21 cellular contexts compared by ENCODE assay signal in genomic region chr3:104846270-104846669, GRCh38.
DNase-seq lines count a peak whose midpoint lies in the region; ATAC-seq and TF ChIP-seq lines count a peak whose summit lies in the region.
"Had no signal": no experiment of that assay in that cellular context is flagged by ENCODE, and none has a peak within 500 bp of the region (broad histone marks: within the 10 kb centered on the region; RNA-seq: fewer than 3 reads in every experiment).

No MANE protein-coding gene starts in this region.

- peaks cover 7% of the 10 kb centered on the region for H3K9me3 ChIP-seq in adipocyte (ENCODE audit: control insufficient read depth, low read length)
- H3K9me3 ChIP-seq in CD8-positive, alpha-beta memory T cell (ENCODE audit: low read length): no peaks in the 10 kb centered on the region
- H3K9me3 ChIP-seq: mucosa of descending colon, prostate gland had no signal

- H3K36me3 Mint-ChIP-seq in GM23338 (ENCODE audit: low read depth): peaks cover 32% of the 10 kb centered on the region
- H3K36me3 Mint-ChIP-seq in CD8-positive, alpha-beta memory T cell: no peaks in the 10 kb centered on the region

- H4K20me1 ChIP-seq in GM23338 (replicated peaks; ENCODE audit: insufficient read depth): no peaks in the 10 kb centered on the region

- H3K9me2 ChIP-seq in GM23338 (ENCODE audit: insufficient read depth): no peaks in the 10 kb centered on the region

- peaks cover 30% of the 10 kb centered on the region for H3K9me3 Mint-ChIP-seq in GM23338
- H3K9me3 Mint-ChIP-seq in CD8-positive, alpha-beta memory T cell: peaks cover 0 to 4% (median 0%) of the 10 kb centered on the region in 5 donors

- H3K36me3 ChIP-seq in GM23338 (ENCODE audit: insufficient read depth) (no peaks in the 10 kb centered on the region), adipocyte (ENCODE audit: control insufficient read depth, insufficient read depth, low read length, severe bottlenecking) (no peaks in the 10 kb centered on the region)
- H3K36me3 ChIP-seq in CD8-positive, alpha-beta memory T cell (ENCODE audit: insufficient read depth, low read length): no peaks in the 10 kb centered on the region
- H3K36me3 ChIP-seq: prostate gland, tibial artery had no signal

- H3K27me3 ChIP-seq in GM23338 (ENCODE audit: insufficient read depth): no peaks in the 10 kb centered on the region
- no peaks in the 10 kb centered on the region for H3K27me3 ChIP-seq in adipocyte (replicated peaks; ENCODE audit: control insufficient read depth, insufficient read depth, low read length)
- H3K27me3 ChIP-seq in CD8-positive, alpha-beta memory T cell (ENCODE audit: insufficient read depth, low read length, poor library complexity, severe bottlenecking): no peaks in the 10 kb centered on the region
- H3K27me3 ChIP-seq: tibial artery had no signal

- peak overlapping the region; percentile 40; the same call in 1 of the 2 replicates for H3K4me2 ChIP-seq in GM23338

- H3F3A ChIP-seq in GM23338 (replicated peaks; ENCODE audit: low read depth): no peaks in the 10 kb centered on the region

- H3K27me3 Mint-ChIP-seq in GM23338 (ENCODE audit: insufficient read depth, low read depth, poor library complexity): no peaks in the 10 kb centered on the region
- H3K27me3 Mint-ChIP-seq in CD8-positive, alpha-beta memory T cell: no peaks in the 10 kb centered on the region
- H3K27me3 Mint-ChIP-seq: activated CD4-positive, alpha-beta T cell treated with anti-CD3 and anti-CD28 coated beads, Interleukin-2, amount 10 ng/mL, durations not matched to agents 7 days and 5 days; B cell; T-helper 17 cell had no signal

- no peak for ATAC-seq in GM23338
- ATAC-seq in HG02938 (IDR thresholded peaks at IDR 0.05; ENCODE audit: unreplicated experiment): no peak
- ATAC-seq: mucosa of descending colon, T-helper 17 cell had no signal

- H3K79me2 ChIP-seq in GM23338 (replicated peaks; ENCODE audit: insufficient read depth): no peaks in the 10 kb centered on the region

- H3K4me3 ChIP-seq in GM23338: no peak overlapping the region
- no peak overlapping the region for H3K4me3 ChIP-seq in adipocyte (ENCODE audit: low read length)
- H3K4me3 ChIP-seq in fibroblast of the aortic adventitia (ENCODE audit: low read depth, low read length): no peak overlapping the region
- H3K4me3 ChIP-seq in CD8-positive, alpha-beta memory T cell (ENCODE audit: low read length): no peak overlapping the region
- H3K4me3 ChIP-seq: mucosa of descending colon, prostate gland, tibial artery had no signal

- DNase-seq in GM23338 (ENCODE audit: low spot score): no peak
- DNase-seq in adipocyte (ENCODE audit: low read depth): peak; percentile 57
- peak; percentile 53 for DNase-seq in fibroblast of the aortic adventitia (ENCODE audit: low read depth)
- peak; percentile 26 for DNase-seq in smooth muscle cell of the brain vasculature (ENCODE audit: low read depth, low spot score)
- DNase-seq in erythroblast (lab: John Stamatoyannopoulos, UW): no peak
- no peak for DNase-seq in CD8-positive, alpha-beta memory T cell
- DNase-seq: activated CD4-positive, alpha-beta T cell treated with anti-CD3 and anti-CD28 coated beads, Interleukin-2, amount 10 ng/mL, durations not matched to agents 7 days and 5 days; cortex of kidney; hypothalamus; islet precursor cell; mucosa of descending colon; NCI-H1417; NCI-H524; small intestine; stimulated activated CD4-positive, alpha-beta T cell treated with anti-CD3 and anti-CD28 coated beads, Interleukin-4, amount 100 ng/mL, for 1 hour; stimulated activated naive CD4-positive, alpha-beta T cell treated with Interleukin-2 at 50 U/mL for 16 hours; T-helper 17 cell; tibial artery had no signal

- H3K9ac ChIP-seq in adipocyte (ENCODE audit: low read length): no peak overlapping the region

- peaks cover 34% of the 10 kb centered on the region for H3K4me1 ChIP-seq in GM23338 (ENCODE audit: insufficient read depth)
- H3K4me1 ChIP-seq in adipocyte (ENCODE audit: control insufficient read depth, insufficient read depth, low read length): no peaks in the 10 kb centered on the region
- H3K4me1 ChIP-seq in CD8-positive, alpha-beta memory T cell (ENCODE audit: insufficient read depth, low read length): no peaks in the 10 kb centered on the region
- H3K4me1 ChIP-seq: prostate gland, tibial artery had no signal

- H3K27ac Mint-ChIP-seq in GM23338: peak overlapping the region; percentile 70; the same call in 1 of the 2 replicates
- H3K27ac Mint-ChIP-seq in CD8-positive, alpha-beta memory T cell: no peak overlapping the region
- H3K27ac Mint-ChIP-seq: activated CD4-positive, alpha-beta T cell treated with anti-CD3 and anti-CD28 coated beads, Interleukin-2, amount 10 ng/mL, durations not matched to agents 7 days and 5 days; B cell; T-helper 17 cell had no signal

- H3K4me3 Mint-ChIP-seq in GM23338: no peak overlapping the region
- H3K4me3 Mint-ChIP-seq in CD8-positive, alpha-beta memory T cell: no peak overlapping the region
- H3K4me3 Mint-ChIP-seq: activated CD4-positive, alpha-beta T cell treated with anti-CD3 and anti-CD28 coated beads, Interleukin-2, amount 10 ng/mL, durations not matched to agents 7 days and 5 days; B cell; T-helper 17 cell had no signal

- peaks cover 30% of the 10 kb centered on the region for H3K4me1 Mint-ChIP-seq in GM23338
- H3K4me1 Mint-ChIP-seq in CD8-positive, alpha-beta memory T cell: no peaks in the 10 kb centered on the region
- H3K4me1 Mint-ChIP-seq: activated CD4-positive, alpha-beta T cell treated with anti-CD3 and anti-CD28 coated beads, Interleukin-2, amount 10 ng/mL, durations not matched to agents 7 days and 5 days; B cell; T-helper 17 cell had no signal

- POLR2A ChIA-PET in CD8-positive, alpha-beta memory T cell (lab: Charles Lee): no interaction called here

- CTCF ChIA-PET in CD8-positive, alpha-beta memory T cell (lab: Charles Lee): no interaction called here

- TF ChIP-seq POLR2A in erythroblast (IDR thresholded peaks at IDR 0.05; ENCODE audit: low read length): no peak

- TF ChIP-seq CTCF in GM23338 (conservative IDR thresholded peaks at IDR 0.05; ENCODE audit: low read depth in 2 of 2) (no peak), fibroblast of the aortic adventitia (IDR thresholded peaks at IDR 0.05; ENCODE audit: insufficient read depth, low read length) (no peak)

- no peak overlapping the region for H2AFZ ChIP-seq in GM23338

- H3K27ac ChIP-seq in GM23338 (ENCODE audit: low read depth): peak overlapping the region; percentile 73
- no peak overlapping the region for H3K27ac ChIP-seq in CD8-positive, alpha-beta memory T cell (ENCODE audit: low read depth, low read length)
- H3K27ac ChIP-seq: prostate gland, tibial artery had no signal

TF ChIP-seq in GM23338, 12 proteins besides CTCF, POLR2A, EP300 and RAD21 (continues in another document):
- TF ChIP-seq, protein P1, sequence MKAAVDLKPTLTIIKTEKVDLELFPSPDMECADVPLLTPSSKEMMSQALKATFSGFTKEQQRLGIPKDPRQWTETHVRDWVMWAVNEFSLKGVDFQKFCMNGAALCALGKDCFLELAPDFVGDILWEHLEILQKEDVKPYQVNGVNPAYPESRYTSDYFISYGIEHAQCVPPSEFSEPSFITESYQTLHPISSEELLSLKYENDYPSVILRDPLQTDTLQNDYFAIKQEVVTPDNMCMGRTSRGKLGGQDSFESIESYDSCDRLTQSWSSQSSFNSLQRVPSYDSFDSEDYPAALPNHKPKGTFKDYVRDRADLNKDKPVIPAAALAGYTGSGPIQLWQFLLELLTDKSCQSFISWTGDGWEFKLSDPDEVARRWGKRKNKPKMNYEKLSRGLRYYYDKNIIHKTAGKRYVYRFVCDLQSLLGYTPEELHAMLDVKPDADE (IDR thresholded peaks at IDR 0.05): no peak

Comparison
In these comparisons a context has a peak if more than half of its experiments do, and no peak if none do; other contexts are left out.
1. DNase-seq: peak in adipocyte (single experiment), fibroblast of the aortic adventitia (single experiment) and smooth muscle cell of the brain vasculature (single experiment); none in GM23338 (single experiment), erythroblast (0 of 2) and CD8-positive, alpha-beta memory T cell (0 of 5).